ENCODE assay signal across 17 cellular contexts in genomic region chr4:73703320-73703719, GRCh38. TPM values are rescaled to one million over a fixed set of nuclear protein-coding genes. Genes with fewer than 3 reads are reported as not detected.
A peak's percentile ranks its signal among the peaks of the same experiment; 100 is the strongest.
DNase-seq lines count a peak whose midpoint lies in the region; ATAC-seq and TF ChIP-seq lines count a peak whose summit lies in the region.
"Had no signal": no experiment of that assay in that cellular context is flagged by ENCODE, and none has a peak within 500 bp of the region (broad histone marks: within the 10 kb centered on the region; RNA-seq: fewer than 3 reads in every experiment).

No MANE protein-coding gene starts in this region.

- H3K4me1 ChIP-seq in left ventricle myocardium inferior (peaks cover 25% of the 10 kb centered on the region), heart left ventricle (peaks cover 0 to 41% (median 19%) of the 10 kb centered on the region in 12 donors), SJSA1 (replicated peaks) (peaks cover 76% of the 10 kb centered on the region), trophoblast cell (ENCODE audit: control insufficient read depth in 1 of 2, insufficient read depth in 2 of 2, low read length in 2 of 2) (peaks cover 4 to 9% of the 10 kb centered on the region in 2 experiments)
- H3K4me1 ChIP-seq: Caco-2 had no signal

- H3K14ac ChIP-seq in trophoblast cell (ENCODE audit: low read length) = no peak overlapping the region

- H2BK12ac ChIP-seq in trophoblast cell (ENCODE audit: low read length) = no peak overlapping the region

- no peak for ATAC-seq in heart left ventricle
- ATAC-seq in HG02852 (IDR thresholded peaks at IDR 0.05; ENCODE audit: unreplicated experiment) = no peak
- no peak for ATAC-seq in HG03378 (IDR thresholded peaks at IDR 0.05; ENCODE audit: unreplicated experiment)
- ATAC-seq: GM12878 had no signal

- no peak overlapping the region for H2AFZ ChIP-seq in trophoblast cell (ENCODE audit: insufficient read depth, low read length, poor library complexity)

- no peak overlapping the region for H4K91ac ChIP-seq in trophoblast cell (ENCODE audit: low read depth, low read length)

- H2BK120ac ChIP-seq in trophoblast cell (ENCODE audit: insufficient read depth, low read length, poor library complexity) = no peak overlapping the region

- no peaks in the 10 kb centered on the region for H3K79me2 ChIP-seq in trophoblast cell (ENCODE audit: control insufficient read depth, insufficient read depth, low read length, poor library complexity)

- H3K27ac ChIP-seq in left ventricle myocardium inferior (replicated peaks) (peak overlapping the region; percentile 76), heart left ventricle (peak overlapping the region in 2 of 12 donors; percentile 67 to 84), SJSA1 (peak overlapping the region; percentile 99), epithelial cell of prostate (peak overlapping the region; percentile 97), trophoblast cell (ENCODE audit: low read depth, low read length) (no peak overlapping the region)
- H3K27ac ChIP-seq: C4-2B had no signal

- no peak for DNase-seq in left ventricle myocardium inferior
- no peak for DNase-seq in heart left ventricle
- no peak for DNase-seq in SJSA1 (ENCODE audit: low read depth in 1 of 2, low spot score in 2 of 2)
- no peak for DNase-seq in epithelial cell of prostate (ENCODE audit: low read depth, low spot score)
- no peak for DNase-seq in trophoblast cell
- DNase-seq in stimulated activated CD4-positive, alpha-beta T cell treated with anti-CD3 and anti-CD28 coated beads, Interleukin-2, amount 100 ng/mL, for 24 hours = no peak
- DNase-seq: 8988T, Caco-2, DMS53, NCI-H1092, NCI-H2227 treated with DMSO at 0.1 percent for 48 hours, NCI-H524 treated with DMSO at 0.1 percent for 48 hours, SHP77 had no signal

- H3K27me3 ChIP-seq in left ventricle myocardium inferior (ENCODE audit: low read depth) (no peaks in the 10 kb centered on the region), heart left ventricle (no peaks in the 10 kb centered on the region), SJSA1 (replicated peaks) (no peaks in the 10 kb centered on the region), trophoblast cell (ENCODE audit: insufficient read depth, low read length) (no peaks in the 10 kb centered on the region)

- TF ChIP-seq POLR2A in heart left ventricle (IDR thresholded peaks at IDR 0.05) = no peak

- H3K4me3 ChIP-seq in left ventricle myocardium inferior (no peak overlapping the region), heart left ventricle (no peak overlapping the region), SJSA1 (no peak overlapping the region), trophoblast cell (ENCODE audit: low read depth, low read length) (no peak overlapping the region)
- H3K4me3 ChIP-seq: GM12878 had no signal

- H4K12ac ChIP-seq in trophoblast cell (ENCODE audit: low read depth, low read length) = no peak overlapping the region

- no peak for TF ChIP-seq CTCF in left ventricle myocardium inferior (IDR thresholded peaks at IDR 0.05; ENCODE audit: borderline replicate concordance)
- no peak for TF ChIP-seq CTCF in heart left ventricle (IDR thresholded peaks at IDR 0.05)

- WGBS in heart left ventricle, 4 donors = 52 to 59% (median 57%) methylated on average over 1 of the region's 1 CpG
- no CpG with 5 or more reads among the region's 1 CpG for WGBS in trophoblast cell (ENCODE audit: extremely low coverage, insufficient coverage, insufficient read length)

- H3K36me3 ChIP-seq in left ventricle myocardium inferior (no peaks in the 10 kb centered on the region), heart left ventricle (no peaks in the 10 kb centered on the region), SJSA1 (no peaks in the 10 kb centered on the region), trophoblast cell (ENCODE audit: control insufficient read depth in 1 of 2, insufficient read depth in 2 of 2, low read length in 2 of 2) (peaks cover 0 to 1% of the 10 kb centered on the region in 2 experiments)

- intact Hi-C loops in left ventricle myocardium inferior (cut with micrococcal nuclease) = no loop called here
- intact Hi-C loops in heart left ventricle (cut with DNase I) = no loop called here

- H3K4ac ChIP-seq in trophoblast cell (ENCODE audit: low read depth, low read length) = no peak overlapping the region

- H3K18ac ChIP-seq in trophoblast cell (ENCODE audit: low read length) = no peak overlapping the region

- no peak overlapping the region for H3K9ac ChIP-seq in trophoblast cell (ENCODE audit: low read length)

- no peak overlapping the region for H3K4me2 ChIP-seq in trophoblast cell (ENCODE audit: low read length)

- no peak overlapping the region for H2BK5ac ChIP-seq in trophoblast cell (ENCODE audit: low read depth, low read length, poor library complexity)

- H3K23ac ChIP-seq in trophoblast cell (ENCODE audit: low read length) = no peak overlapping the region

- H4K8ac ChIP-seq in trophoblast cell (ENCODE audit: low read depth, low read length) = no peak overlapping the region

- H3K9me3 ChIP-seq in left ventricle myocardium inferior (replicated peaks) (no peaks in the 10 kb centered on the region), heart left ventricle (no peaks in the 10 kb centered on the region), SJSA1 (replicated peaks) (no peaks in the 10 kb centered on the region), trophoblast cell (ENCODE audit: insufficient read depth, low read depth, low read length) (no peaks in the 10 kb centered on the region)
- H3K9me3 ChIP-seq: Caco-2 had no signal

- H2AK5ac ChIP-seq in trophoblast cell (ENCODE audit: low read length) = peak overlapping the region; percentile 9

- H3K79me1 ChIP-seq in trophoblast cell (ENCODE audit: low read length) = peaks cover 2% of the 10 kb centered on the region

RNA-seq across cellular contexts. Expression of gene CXCL8, which starts 37.0 kb away (rescaled TPM):
- 0.30 TPM for total RNA-seq in left ventricle myocardium inferior
- total RNA-seq in heart left ventricle = 1 to 10 TPM in 3 of 9 donors, under 1 TPM in 3, not detected in 3; 0.15 to 7.5 (median 1.7) TPM
- under 1 TPM; 0.42 to 0.69 TPM for polyA plus RNA-seq in heart left ventricle
- total RNA-seq in SJSA1 (2014; rRNA removed; shearing (Covaris generic)) = 19.7 and 26.4 TPM in 2 replicates
- not detected in 2 replicates for polyA plus RNA-seq in trophoblast cell (2013)
